In genomic region chr17:38824899-38825761, GRCh38 we compare ENCODE assay signal across 1 cellular context.
A peak's percentile ranks its signal among the peaks of the same experiment; 100 is the strongest.
TF ChIP-seq lines count a peak whose summit lies in the region.

Gene CWC25 (minus strand): TSS chr17:38825321. CDS start chr17:38825183, 138 bp downstream.

TF ChIP-seq in HepG2, 621 proteins besides CTCF, POLR2A, EP300 and RAD21 (continued from another document and continues in another):
- TF ChIP-seq KDM1A (CRISPR knock-in tag; IDR thresholded peaks at IDR 0.05) (0 out of 2 replicates have a peak, but pooled peaks have one; percentile 26), POGZ (CRISPR knock-in tag; IDR thresholded peaks at IDR 0.05) (peak; percentile 99), ZNF460 (CRISPR knock-in tag; IDR thresholded peaks at IDR 0.05; ENCODE audit: borderline replicate concordance) (peak; percentile 14; the same call in 1 of the 2 replicates), MXD3 (CRISPR knock-in tag; IDR thresholded peaks at IDR 0.05) (peak; percentile 71; the same call in 1 of the 2 replicates), PHF5A (CRISPR knock-in tag; IDR thresholded peaks at IDR 0.05; ENCODE audit: low read depth, unreplicated experiment) (peak; percentile 89), ARNT2 (CRISPR knock-in tag; IDR thresholded peaks at IDR 0.05; ENCODE audit: low read depth) (no peak; the same call in 1 of the 2 replicates), ZNF253 (CRISPR knock-in tag; IDR thresholded peaks at IDR 0.05; ENCODE audit: borderline replicate concordance) (peak; percentile 79; the same call in 1 of the 2 replicates), ZNF713 (CRISPR knock-in tag; IDR thresholded peaks at IDR 0.05) (no peak; the same call in 1 of the 2 replicates), PRDM10 (CRISPR knock-in tag; IDR thresholded peaks at IDR 0.05; ENCODE audit: low read depth) (peak; percentile 95), MED1 (CRISPR knock-in tag; IDR thresholded peaks at IDR 0.05) (peak; percentile 83), RBM39 (IDR thresholded peaks at IDR 0.05; ENCODE audit: low read depth, low read length, poor library complexity, severe bottlenecking) (peak; percentile 88), BRD4 (CRISPR knock-in tag; IDR thresholded peaks at IDR 0.05) (peak; percentile 92; the same call in 1 of the 2 replicates), FOXC1 (CRISPR knock-in tag; IDR thresholded peaks at IDR 0.05; ENCODE audit: borderline replicate concordance) (peak; percentile 95), ZSCAN9 (CRISPR knock-in tag; IDR thresholded peaks at IDR 0.05; ENCODE audit: borderline replicate concordance) (peak; percentile 98), SMAD9 (CRISPR knock-in tag; IDR thresholded peaks at IDR 0.05) (no peak; the same call in 1 of the 2 replicates), ZNF879 (CRISPR knock-in tag; IDR thresholded peaks at IDR 0.05) (peak; percentile 78; the same call in 1 of the 2 replicates), GLMP (CRISPR knock-in tag; IDR thresholded peaks at IDR 0.05; ENCODE audit: borderline replicate concordance) (no peak), RFXAP (CRISPR knock-in tag; IDR thresholded peaks at IDR 0.05; ENCODE audit: borderline replicate concordance) (0 out of 2 replicates have a peak, but pooled peaks have one; percentile 40), NAIF1 (CRISPR knock-in tag; IDR thresholded peaks at IDR 0.05; ENCODE audit: borderline replicate concordance) (peak; percentile 84; the same call in 1 of the 2 replicates), ESRRA (CRISPR knock-in tag; IDR thresholded peaks at IDR 0.05; ENCODE audit: low read depth) (no peak; the same call in 1 of the 2 replicates), CERS6 (CRISPR knock-in tag; IDR thresholded peaks at IDR 0.05) (no peak), PHF20 (CRISPR knock-in tag; IDR thresholded peaks at IDR 0.05) (peak; percentile 100), IRF1 (CRISPR knock-in tag; IDR thresholded peaks at IDR 0.05; ENCODE audit: low read depth) (no peak), ZNF720 (CRISPR knock-in tag; IDR thresholded peaks at IDR 0.05) (no peak), ZNF629 (CRISPR knock-in tag; conservative IDR thresholded peaks at IDR 0.05) (0 out of 2 replicates have a peak, but pooled peaks have one; percentile 9), U2AF1 (optimal IDR thresholded peaks at IDR 0.05; ENCODE audit: low read depth, low read length) (peak; percentile 54), ZNF598 (CRISPR knock-in tag; IDR thresholded peaks at IDR 0.05; ENCODE audit: borderline replicate concordance) (peak; percentile 85), ZNF260 (CRISPR knock-in tag; IDR thresholded peaks at IDR 0.05; ENCODE audit: borderline replicate concordance, low read depth) (no peak), ZBTB8A (CRISPR knock-in tag; IDR thresholded peaks at IDR 0.05; ENCODE audit: borderline replicate concordance, low read depth) (no peak; the same call in 1 of the 2 replicates), ZNF235 (CRISPR knock-in tag; IDR thresholded peaks at IDR 0.05; ENCODE audit: borderline replicate concordance) (peak; percentile 97; the same call in 1 of the 2 replicates), HNRNPH1 (optimal IDR thresholded peaks at IDR 0.05; ENCODE audit: low read depth, low read length) (no peak), ZBTB26 (CRISPR knock-in tag; IDR thresholded peaks at IDR 0.05; ENCODE audit: borderline replicate concordance) (peak; percentile 76), JUN (CRISPR knock-in tag; IDR thresholded peaks at IDR 0.05) (peak; percentile 84), ZNF484 (CRISPR knock-in tag; IDR thresholded peaks at IDR 0.05; ENCODE audit: borderline replicate concordance, low read depth) (no peak), ZBTB43 (CRISPR knock-in tag; conservative IDR thresholded peaks at IDR 0.05) (no peak), PHB2 (IDR thresholded peaks at IDR 0.05; ENCODE audit: partially characterized antibody) (no peak), ZNF569 (CRISPR knock-in tag; IDR thresholded peaks at IDR 0.05; ENCODE audit: borderline replicate concordance) (peak; percentile 95; the same call in 1 of the 2 replicates), ARHGAP35 (CRISPR knock-in tag; IDR thresholded peaks at IDR 0.05; ENCODE audit: borderline replicate concordance) (peak; percentile 70; the same call in 1 of the 2 replicates), CHD4 (IDR thresholded peaks at IDR 0.05; ENCODE audit: borderline replicate concordance, low read length) (no peak), ZFP62 (CRISPR knock-in tag; IDR thresholded peaks at IDR 0.05) (no peak; the same call in 1 of the 2 replicates), ZSCAN22 (CRISPR knock-in tag; IDR thresholded peaks at IDR 0.05) (peak; percentile 64; the same call in 1 of the 2 replicates), ZBTB4 (CRISPR knock-in tag; IDR thresholded peaks at IDR 0.05; ENCODE audit: borderline replicate concordance) (peak; percentile 75; the same call in 1 of the 2 replicates), MED8 (CRISPR knock-in tag; IDR thresholded peaks at IDR 0.05; ENCODE audit: insufficient replicate concordance) (peak; percentile 81), MYC (CRISPR knock-in tag; IDR thresholded peaks at IDR 0.05; ENCODE audit: borderline replicate concordance) (peak; percentile 77; the same call in 1 of the 2 replicates), GMEB2 (CRISPR knock-in tag; IDR thresholded peaks at IDR 0.05; ENCODE audit: low read depth) (peak; percentile 81), ZNF367 (CRISPR knock-in tag; IDR thresholded peaks at IDR 0.05; ENCODE audit: borderline replicate concordance) (no peak)
